Comparison of ENCODE assay signal across 8 cellular contexts in genomic region chr12:122265433-122265832, GRCh38. TPM values are rescaled to one million over a fixed set of nuclear protein-coding genes. Genes with fewer than 3 reads are reported as not detected.
DNase-seq lines count a peak whose midpoint lies in the region; ATAC-seq and TF ChIP-seq lines count a peak whose summit lies in the region.

No MANE protein-coding gene starts in this region.

- H3K79me2 ChIP-seq in DND-41 (ENCODE audit: insufficient read depth, low read length) = peaks cover 18% of the 10 kb centered on the region

- H3K4me2 ChIP-seq in DND-41 (ENCODE audit: insufficient read depth, low read length) = peak overlapping the region; percentile 87
- peak overlapping the region; percentile 79 for H3K4me2 ChIP-seq in neuronal stem cell (ENCODE audit: insufficient read depth, low read length, poor library complexity, severe bottlenecking)

- no peak for TF ChIP-seq CTCF in DND-41 (IDR thresholded peaks at IDR 0.05; ENCODE audit: borderline replicate concordance, extremely low read depth, low read length, poor library complexity, severe bottlenecking)
- TF ChIP-seq CTCF in LNCaP clone FGC (IDR thresholded peaks at IDR 0.05; ENCODE audit: control insufficient read depth, extremely low read depth, insufficient read depth) = no peak

- no peak for DNase-seq in DND-41
- no peak for DNase-seq in LNCaP clone FGC (ENCODE audit: low read depth)
- no peak for DNase-seq in neuronal stem cell (ENCODE audit: low spot score)
- no peak for DNase-seq in GOT3 (lab: John Stamatoyannopoulos, UW)

- H2BK5ac ChIP-seq in neuronal stem cell (ENCODE audit: low read length) = no peak overlapping the region

- H4K8ac ChIP-seq in neuronal stem cell (ENCODE audit: low read depth, low read length) = no peak overlapping the region

- H3K4me3 ChIP-seq in DND-41 (ENCODE audit: low read depth in 1 of 2, low read length in 2 of 2) = peak overlapping the region; percentile 55 to 89
- H3K4me3 ChIP-seq in LNCaP clone FGC (ENCODE audit: low read depth, low read length) = peak overlapping the region; percentile 77
- H3K4me3 ChIP-seq in duodenal mucosa (ENCODE audit: low read depth in 1 of 2, low read length in 2 of 2) = peak overlapping the region; percentile 94 to 98
- H3K4me3 ChIP-seq in neuronal stem cell (ENCODE audit: low read length in 2 of 2) = peak overlapping the region; percentile 90 to 99

- H3K18ac ChIP-seq in neuronal stem cell (ENCODE audit: low read length) = no peak overlapping the region

- no peak overlapping the region for H2AK5ac ChIP-seq in neuronal stem cell (ENCODE audit: low read depth, low read length)

- H2BK15ac ChIP-seq in neuronal stem cell (ENCODE audit: low read length) = no peak overlapping the region

- H2AFZ ChIP-seq in DND-41 (ENCODE audit: low read depth, low read length) (peak overlapping the region; percentile 98), neuronal stem cell (ENCODE audit: low read length) (peak overlapping the region; percentile 95)

- H3K9me3 ChIP-seq in DND-41 (ENCODE audit: insufficient read depth, low read length, severe bottlenecking) (no peaks in the 10 kb centered on the region), duodenal mucosa (ENCODE audit: control insufficient read depth in 1 of 2, low read length in 2 of 2) (no peaks in the 10 kb centered on the region), neuronal stem cell (replicated peaks in 1 of 2; ENCODE audit: control insufficient read depth in 2 of 2, insufficient read depth in 1 of 2, low read depth in 1 of 2, low read length in 2 of 2) (no peaks in the 10 kb centered on the region)

- H3K23ac ChIP-seq in neuronal stem cell (ENCODE audit: low read depth, low read length, poor library complexity) = no peak overlapping the region

- H3K27me3 ChIP-seq in DND-41 (ENCODE audit: insufficient read depth, low read length, poor library complexity) = no peaks in the 10 kb centered on the region
- no peaks in the 10 kb centered on the region for H3K27me3 ChIP-seq in duodenal mucosa (ENCODE audit: control insufficient read depth in 1 of 2, insufficient read depth in 2 of 2, low read length in 2 of 2)
- H3K27me3 ChIP-seq in neuronal stem cell (ENCODE audit: control insufficient read depth in 3 of 3, insufficient read depth in 3 of 3, low read depth in 1 of 3, low read length in 3 of 3) = no peaks in the 10 kb centered on the region

- H3K36me3 ChIP-seq in DND-41 (ENCODE audit: insufficient read depth, low read length) (peaks cover 19% of the 10 kb centered on the region), duodenal mucosa (ENCODE audit: control insufficient read depth in 1 of 2, insufficient read depth in 2 of 2, low read length in 2 of 2) (peaks cover 7 to 16% of the 10 kb centered on the region in 2 donors), neuronal stem cell (replicated peaks in 1 of 2; ENCODE audit: control insufficient read depth in 2 of 2, insufficient read depth in 2 of 2, low read length in 2 of 2) (peaks cover 8 to 36% of the 10 kb centered on the region in 2 donors)

- H4K20me1 ChIP-seq in DND-41 (ENCODE audit: insufficient read depth, low read length) = no peaks in the 10 kb centered on the region

- H3K27ac ChIP-seq in DND-41 (ENCODE audit: low read length) (peak overlapping the region; percentile 81), duodenal mucosa (ENCODE audit: low read depth, low read length) (no peak overlapping the region), neuronal stem cell (replicated peaks; ENCODE audit: low read length) (no peak overlapping the region)

- H3K4me1 ChIP-seq in DND-41 (ENCODE audit: insufficient read depth, low read length) (peaks cover 27% of the 10 kb centered on the region), duodenal mucosa (ENCODE audit: control insufficient read depth in 1 of 2, insufficient read depth in 2 of 2, low read length in 2 of 2) (peaks cover 4 to 15% of the 10 kb centered on the region in 2 donors), neuronal stem cell (ENCODE audit: control insufficient read depth in 2 of 2, insufficient read depth in 1 of 2, low read depth in 1 of 2, low read length in 2 of 2) (peaks cover 4 to 6% of the 10 kb centered on the region in 2 donors)

- ATAC-seq in DND-41 (ENCODE audit: insufficient read depth, low read depth) = no peak
- no peak for ATAC-seq in HG02870 (IDR thresholded peaks at IDR 0.05; ENCODE audit: unreplicated experiment)
- no peak for ATAC-seq in HG03439 (IDR thresholded peaks at IDR 0.05; ENCODE audit: unreplicated experiment)
- ATAC-seq in HG02840 (IDR thresholded peaks at IDR 0.05; ENCODE audit: low FRiP score, unreplicated experiment) = no peak

- no peak overlapping the region for H3K14ac ChIP-seq in neuronal stem cell (ENCODE audit: low read length)

- no CpG with 5 or more reads among the region's 3 CpGs for WGBS in neuronal stem cell (ENCODE audit: extremely low coverage in 2 of 2, insufficient read length in 2 of 2, insufficient replicate concordance in 1 of 2), 2 donors

- H4K91ac ChIP-seq in neuronal stem cell (ENCODE audit: low read depth, low read length, poor library complexity) = no peak overlapping the region

- H3K9ac ChIP-seq in DND-41 (ENCODE audit: low read depth, low read length) = peak overlapping the region; percentile 74
- H3K9ac ChIP-seq in duodenal mucosa (ENCODE audit: low read depth in 1 of 2, low read length in 2 of 2) = peak overlapping the region; percentile 78 to 87
- H3K9ac ChIP-seq in neuronal stem cell (ENCODE audit: low read depth, low read length, poor library complexity) = no peak overlapping the region

- no peaks in the 10 kb centered on the region for H3K79me1 ChIP-seq in neuronal stem cell (ENCODE audit: low read depth, low read length)

- H2BK120ac ChIP-seq in neuronal stem cell (ENCODE audit: low read depth, low read length) = no peak overlapping the region

- H3K4ac ChIP-seq in neuronal stem cell (ENCODE audit: low read length) = no peak overlapping the region

- H2BK12ac ChIP-seq in neuronal stem cell (ENCODE audit: low read length) = no peak overlapping the region

RNA-seq across cellular contexts. Expression of gene VPS33A, which starts 0.9 kb away (rescaled TPM):
- 13.3 TPM for polyA plus RNA-seq in neuronal stem cell (2013, experiment 1 of 2)
- polyA plus RNA-seq in neuronal stem cell (2013, experiment 2 of 2) = 14.1 TPM

RNA-seq across cellular contexts. Expression of gene DIABLO, which starts 39.6 kb away (rescaled TPM):
- polyA plus RNA-seq in neuronal stem cell (2013, experiment 1 of 2) = 84.5 TPM
- 84.3 TPM for polyA plus RNA-seq in neuronal stem cell (2013, experiment 2 of 2)
